Comparison of ENCODE assay signal across 8 cellular contexts in the genomic region with DNA sequence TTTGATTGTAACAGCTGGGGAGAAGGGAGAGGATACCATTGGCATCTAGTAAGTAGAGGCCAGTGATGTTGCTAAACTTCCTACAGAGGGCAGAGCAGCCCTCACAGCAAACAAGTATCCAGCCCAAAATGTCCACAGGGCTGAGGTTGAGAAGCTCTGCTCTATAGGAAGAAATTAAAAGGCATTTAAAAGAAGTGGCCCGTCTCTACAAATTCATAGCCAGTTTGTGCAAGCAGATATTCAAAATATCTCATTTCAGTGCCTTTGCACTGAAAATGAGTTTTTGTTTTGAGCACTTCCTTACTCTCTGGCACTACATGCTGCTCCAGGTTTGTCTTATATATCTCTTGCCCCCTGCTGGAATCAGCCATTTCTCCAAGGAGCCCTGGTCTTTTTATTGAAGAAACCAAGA.
DNase-seq lines count a peak whose midpoint lies in the region; ATAC-seq and TF ChIP-seq lines count a peak whose summit lies in the region.

No MANE protein-coding gene starts in this region.

- in situ Hi-C loops in KBM-7 (cut with MboI; ENCODE audit: low pct_unique_long_range_greater_than_20kb, low sequenced_read_pairs): no loop called here
- in situ Hi-C loops in GM13976 (cut with MboI; ENCODE audit: low sequenced_read_pairs, unreplicated experiment): no loop called here

- no peak for TF ChIP-seq CTCF in GM13976 (IDR thresholded peaks at IDR 0.05; ENCODE audit: borderline replicate concordance, control extremely low read depth, extremely low read depth, insufficient read depth, missing control alignments)

- peak; percentile 83 for ATAC-seq in left ventricle myocardium superior
- ATAC-seq in HG03039 (IDR thresholded peaks at IDR 0.05; ENCODE audit: unreplicated experiment): no peak

- peak; percentile 44 for DNase-seq in GM04504 (ENCODE audit: low read depth)
- DNase-seq in KBM-7: peak; percentile 29
- peak; percentile 17 to 60 for DNase-seq in SW 1271 (lab: John Stamatoyannopoulos, UW)
- no peak for DNase-seq in left ventricle myocardium superior
- peak; percentile 48 for DNase-seq in superior temporal gyrus (ENCODE audit: extremely low spot score)
- no peak for DNase-seq in stimulated activated naive CD4-positive, alpha-beta T cell treated with Interleukin-2 at 50 U/mL for 16 hours (lab: John Stamatoyannopoulos, UW)
- DNase-seq in GM13976 (ENCODE audit: low spot score): no peak

- intact Hi-C loops in left ventricle myocardium superior (cut with micrococcal nuclease): loop anchor here (10.0 kb wide), 1 partner anchor 285 kb away; no protein-coding TSS in a partner anchor

Comparison
In these comparisons a context has a peak if more than half of its experiments do, and no peak if none do; other contexts are left out.
1. DNase-seq: peak in GM04504 (single experiment), KBM-7 (single experiment), SW 1271 (2 of 2) and superior temporal gyrus (single experiment); none in left ventricle myocardium superior (single experiment), stimulated activated naive CD4-positive, alpha-beta T cell treated with Interleukin-2 at 50 U/mL for 16 hours (single experiment) and GM13976 (single experiment).